1 cellular context compared by ENCODE assay signal in the genomic region with DNA sequence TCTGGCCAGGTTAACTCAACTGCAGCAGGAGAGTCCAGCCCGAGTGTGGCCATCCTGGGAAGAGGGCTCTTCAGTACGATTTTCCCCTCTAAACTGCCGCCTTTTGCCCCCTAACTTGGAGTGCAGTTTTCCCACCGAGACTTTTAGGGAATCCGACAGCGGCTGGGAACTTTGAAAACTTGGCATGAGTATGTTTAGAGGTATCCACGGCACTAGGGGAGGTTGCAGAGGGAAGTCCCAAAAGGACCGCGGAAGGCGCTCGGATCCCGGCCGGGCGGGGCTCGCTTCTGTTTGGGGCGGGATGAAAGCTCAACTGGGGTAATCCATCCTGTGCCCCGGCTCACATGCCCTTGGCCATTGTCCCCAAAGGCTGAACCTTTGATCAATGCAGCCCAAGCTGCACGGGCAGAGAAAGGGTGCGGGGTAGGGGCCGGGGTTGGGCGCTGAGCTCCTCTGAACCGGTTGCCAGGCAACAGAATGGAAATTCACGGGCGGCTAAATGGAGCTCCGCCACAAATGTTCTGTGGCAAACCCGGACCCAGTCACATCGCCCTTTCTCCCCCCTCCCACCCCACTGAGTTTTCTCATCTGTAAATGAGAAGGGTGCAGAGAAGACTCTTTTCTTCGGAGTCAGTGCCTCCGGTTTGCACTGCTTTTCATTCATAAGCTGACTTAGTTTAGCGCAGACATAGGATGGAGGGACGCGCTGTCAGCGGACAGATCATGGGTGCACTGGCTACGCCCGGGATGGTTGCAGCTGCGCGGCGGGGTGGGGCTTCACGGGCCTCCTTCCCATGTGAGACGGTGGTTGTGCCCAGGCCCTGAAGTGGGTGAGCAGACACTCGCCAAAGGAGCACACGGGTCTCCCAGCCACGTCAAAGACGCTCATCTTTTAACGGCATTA.
TF ChIP-seq lines count a peak whose summit lies in the region.

No MANE protein-coding gene starts in this region.

TF ChIP-seq in IMR-90, 13 proteins besides CTCF, POLR2A, EP300 and RAD21 (continued from another document):
- TF ChIP-seq SMC3 (IDR thresholded peaks at IDR 0.05; ENCODE audit: low read depth, low read length) (no peak), BHLHE40 (IDR thresholded peaks at IDR 0.05; ENCODE audit: low read depth, low read length) (no peak)
